Comparison of ENCODE assay signal across 10 cellular contexts in genomic region chr7:64574481-64575159, GRCh38. TPM values are rescaled to one million over a fixed set of nuclear protein-coding genes. Genes with fewer than 3 reads are reported as not detected.
A peak's percentile ranks its signal among the peaks of the same experiment; 100 is the strongest.
DNase-seq lines count a peak whose midpoint lies in the region; ATAC-seq and TF ChIP-seq lines count a peak whose summit lies in the region.
"Had no signal": no experiment of that assay in that cellular context is flagged by ENCODE, and none has a peak within 500 bp of the region (broad histone marks: within the 10 kb centered on the region; RNA-seq: fewer than 3 reads in every experiment).

No MANE protein-coding gene starts in this region.

- H3K27ac ChIP-seq in RWPE1 (no peak overlapping the region), esophagus muscularis mucosa (replicated peaks in 1 of 4) (no peak overlapping the region), smooth muscle cell (ENCODE audit: low read depth) (no peak overlapping the region)
- H3K27ac ChIP-seq in naive thymus-derived CD4-positive, alpha-beta T cell (ENCODE audit: low read depth, low read length): no peak overlapping the region
- H3K27ac ChIP-seq: skin epidermis had no signal

- no peak overlapping the region for H2AFZ ChIP-seq in smooth muscle cell (ENCODE audit: low read depth)

- intact Hi-C loops in esophagus muscularis mucosa (cut with DNase I): no loop called here
- intact Hi-C loops in naive thymus-derived CD4-positive, alpha-beta T cell (cut with micrococcal nuclease): no loop called here

- no peaks in the 10 kb centered on the region for H4K20me1 ChIP-seq in smooth muscle cell (ENCODE audit: low read depth)

- no peak for TF ChIP-seq POLR2A in esophagus muscularis mucosa (IDR thresholded peaks at IDR 0.05; ENCODE audit: low read depth)

- H3K4me3 ChIP-seq in AG10803 (ENCODE audit: low read length) (peak overlapping the region; percentile 31), esophagus muscularis mucosa (peak overlapping the region; percentile 43 to 52 (median 48)), smooth muscle cell (no peak overlapping the region)
- no peak overlapping the region for H3K4me3 ChIP-seq in naive thymus-derived CD4-positive, alpha-beta T cell (ENCODE audit: low read length)
- H3K4me3 ChIP-seq: skin epidermis had no signal

- H3K27me3 Mint-ChIP-seq in naive thymus-derived CD4-positive, alpha-beta T cell: peaks cover 10 to 24% (median 18%) of the 10 kb centered on the region in 5 donors

- no peak overlapping the region for H3K27ac Mint-ChIP-seq in naive thymus-derived CD4-positive, alpha-beta T cell

- ATAC-seq in naive thymus-derived CD4-positive, alpha-beta T cell: no peak
- ATAC-seq in GM18909 (IDR thresholded peaks at IDR 0.05; ENCODE audit: poor library complexity, unreplicated experiment) (no peak), GM21526 (IDR thresholded peaks at IDR 0.05; ENCODE audit: low FRiP score, unreplicated experiment) (no peak)

- H3K79me2 ChIP-seq in smooth muscle cell (ENCODE audit: low read depth): no peaks in the 10 kb centered on the region

- H3K4me1 ChIP-seq in esophagus muscularis mucosa (peaks cover 0 to 21% (median 18%) of the 10 kb centered on the region in 4 donors), smooth muscle cell (ENCODE audit: low read depth) (no peaks in the 10 kb centered on the region)
- H3K4me1 ChIP-seq in naive thymus-derived CD4-positive, alpha-beta T cell (ENCODE audit: control insufficient read depth in 2 of 2, insufficient read depth in 2 of 2, low read length in 2 of 2): no peaks in the 10 kb centered on the region

- peaks cover 0 to 9% (median 5%) of the 10 kb centered on the region in 7 donors for H3K4me1 Mint-ChIP-seq in naive thymus-derived CD4-positive, alpha-beta T cell

- POLR2A ChIA-PET in RWPE1 (lab: Yijun Ruan, JAX; ENCODE audit: low non-redundant PET): interaction anchor here (0.6 kb wide), 1 partner anchor 18 kb away, joined by 3 read pairs; no protein-coding TSS in a partner anchor
- POLR2A ChIA-PET in naive thymus-derived CD4-positive, alpha-beta T cell (lab: Charles Lee): interaction anchor here (1.4 kb wide), 1 partner anchor 12 kb away, joined by 4 read pairs; the partner anchor contains the start of gene ZNF680

- H3F3A ChIP-seq in smooth muscle cell (ENCODE audit: low read depth): no peaks in the 10 kb centered on the region

- H3K4me2 ChIP-seq in smooth muscle cell: no peak overlapping the region

- 4% methylated on average over 15 of the region's 26 CpGs for WGBS in esophagus muscularis mucosa
- WGBS in smooth muscle cell (ENCODE audit: low lambda C conversion rate): 90% methylated on average over 24 of the region's 26 CpGs

- H3K36me3 ChIP-seq in esophagus muscularis mucosa (no peaks in the 10 kb centered on the region), smooth muscle cell (ENCODE audit: low read depth) (no peaks in the 10 kb centered on the region)
- H3K36me3 ChIP-seq in naive thymus-derived CD4-positive, alpha-beta T cell (ENCODE audit: control insufficient read depth in 2 of 3, insufficient read depth in 3 of 3, low read length in 3 of 3): no peaks in the 10 kb centered on the region

- peaks cover 0 to 12% (median 2%) of the 10 kb centered on the region in 4 donors for H3K27me3 ChIP-seq in esophagus muscularis mucosa
- peaks cover 0 to 5% of the 10 kb centered on the region in 2 donors for H3K27me3 ChIP-seq in naive thymus-derived CD4-positive, alpha-beta T cell (ENCODE audit: control insufficient read depth in 2 of 2, insufficient read depth in 2 of 2, low read length in 2 of 2)
- H3K27me3 ChIP-seq in smooth muscle cell (ENCODE audit: low read depth): no peaks in the 10 kb centered on the region

- TF ChIP-seq CTCF in AG10803 (conservative IDR thresholded peaks at IDR 0.05; ENCODE audit: low read length) (no peak), RWPE1 (conservative IDR thresholded peaks at IDR 0.05; ENCODE audit: low read depth) (no peak), esophagus muscularis mucosa (IDR thresholded peaks at IDR 0.05) (no peak), smooth muscle cell (IDR thresholded peaks at IDR 0.05; ENCODE audit: borderline replicate concordance, insufficient read depth, poor library complexity, severe bottlenecking) (no peak)

- H3K9me3 ChIP-seq in esophagus muscularis mucosa (no peaks in the 10 kb centered on the region), smooth muscle cell (replicated peaks; ENCODE audit: low read depth) (peaks cover 3% of the 10 kb centered on the region)
- H3K9me3 ChIP-seq in naive thymus-derived CD4-positive, alpha-beta T cell (ENCODE audit: control insufficient read depth in 2 of 3, low read length in 3 of 3): no peaks in the 10 kb centered on the region

- CTCF ChIA-PET in RWPE1 (lab: Yijun Ruan, JAX): interaction anchor here (0.7 kb wide), 1 partner anchor 231 kb away, joined by 3 read pairs; no protein-coding TSS in a partner anchor
- CTCF ChIA-PET in naive thymus-derived CD4-positive, alpha-beta T cell (lab: Charles Lee): no interaction called here

- TF ChIP-seq EP300 in esophagus muscularis mucosa (IDR thresholded peaks at IDR 0.05): no peak

- DNase-seq in AG10803 (ENCODE audit: low read depth) (peak; percentile 21), RWPE1 (ENCODE audit: low spot score) (peak; percentile 71), esophagus muscularis mucosa (ENCODE audit: extremely low spot score) (no peak), smooth muscle cell (lab: John Stamatoyannopoulos, UW; ENCODE audit: unreplicated experiment) (no peak), NCI-H69 (lab: John Stamatoyannopoulos, UW) (no peak)
- DNase-seq in naive thymus-derived CD4-positive, alpha-beta T cell: no peak
- DNase-seq: T1000 had no signal

- peaks cover 0 to 27% (median 6%) of the 10 kb centered on the region in 11 donors for H3K9me3 Mint-ChIP-seq in naive thymus-derived CD4-positive, alpha-beta T cell

- peak overlapping the region in 7 of 10 donors; percentile 8 to 47 (median 29) for H3K4me3 Mint-ChIP-seq in naive thymus-derived CD4-positive, alpha-beta T cell

- peaks cover 0 to 5% (median 0%) of the 10 kb centered on the region in 5 donors for H3K36me3 Mint-ChIP-seq in naive thymus-derived CD4-positive, alpha-beta T cell

- no peak overlapping the region for H3K9ac ChIP-seq in smooth muscle cell (ENCODE audit: low read depth)

RNA-seq across cellular contexts. Expression of gene ZNF680, which starts 11.7 kb away (rescaled TPM):
- total RNA-seq in esophagus muscularis mucosa: 10 to 100 TPM in 2 of 4 donors, 1 to 10 TPM in 2; 6.1 to 16.2 (median 10.1) TPM
- 10 to 100 TPM in 4 of 5 experiments, 1 to 10 TPM in 1; 10.0 to 20.4 (median 12.0) TPM for total RNA-seq in naive thymus-derived CD4-positive, alpha-beta T cell
- 10 to 100 TPM in 1 of 2 donors, 1 to 10 TPM in 1; 9.1 to 10.3 TPM for polyA plus RNA-seq in naive thymus-derived CD4-positive, alpha-beta T cell
- not detected in 2 replicates for total RNA-seq in smooth muscle cell
- polyA plus RNA-seq in smooth muscle cell: not detected in 2 replicates

Comparison
In these comparisons a context has a peak if more than half of its experiments do, and no peak if none do; other contexts are left out.
1. DNase-seq: peak in AG10803 (single experiment) and RWPE1 (single experiment); none in esophagus muscularis mucosa (single experiment), naive thymus-derived CD4-positive, alpha-beta T cell (0 of 9), smooth muscle cell (single experiment) and NCI-H69 (single experiment).
2. H3K4me3 ChIP-seq: peak in AG10803 (single experiment) and esophagus muscularis mucosa (4 of 4); none in naive thymus-derived CD4-positive, alpha-beta T cell (single experiment) and smooth muscle cell (single experiment).